29 cellular contexts compared by ENCODE assay signal in the genomic region with DNA sequence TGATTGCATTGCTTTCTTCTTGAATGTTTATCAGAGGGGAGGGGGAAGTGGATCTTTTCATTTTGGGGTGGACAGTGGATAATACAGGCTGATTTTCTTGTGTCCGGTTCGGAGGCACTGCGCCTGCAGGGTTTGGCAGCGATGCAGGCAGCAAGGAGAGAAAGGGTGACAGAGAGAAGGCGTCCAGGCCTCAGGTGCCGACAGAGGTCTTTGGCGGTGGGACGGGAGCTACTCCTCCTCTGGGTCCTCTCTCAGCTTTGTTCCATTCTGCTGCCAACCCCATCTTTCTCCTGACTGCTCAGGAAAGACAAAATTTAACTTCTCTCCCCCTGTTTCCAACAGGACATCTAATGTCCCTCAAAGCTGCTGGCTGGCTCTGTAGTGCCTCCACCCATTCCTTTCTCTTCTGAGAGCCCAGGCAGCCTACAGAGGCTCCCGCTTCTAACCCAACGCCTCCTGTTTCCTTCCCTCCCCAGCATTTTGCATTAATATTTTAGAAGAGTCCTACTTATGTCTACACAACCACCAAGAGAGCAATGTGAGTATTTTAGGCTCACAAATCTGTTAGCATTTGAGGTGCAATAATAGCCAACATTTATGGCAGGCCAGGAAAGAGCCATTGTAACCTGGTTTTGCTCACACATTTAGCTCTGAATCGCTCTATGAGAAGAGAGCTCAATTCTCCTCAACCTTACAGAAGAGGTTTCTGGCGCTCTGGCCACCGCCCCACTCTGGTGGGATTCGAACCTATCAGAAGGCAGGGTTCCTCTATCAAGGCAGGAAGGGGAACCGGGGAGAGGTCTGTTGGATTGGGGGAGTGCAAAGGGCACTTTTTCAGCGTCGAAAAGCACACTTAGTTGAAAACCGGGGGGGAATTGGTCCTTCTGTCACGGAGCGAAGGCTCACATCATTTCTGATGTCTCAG. TPM values are rescaled to one million over a fixed set of nuclear protein-coding genes. Genes with fewer than 3 reads are reported as not detected.
DNase-seq lines count a peak whose midpoint lies in the region; ATAC-seq and TF ChIP-seq lines count a peak whose summit lies in the region.
"Had no signal": no experiment of that assay in that cellular context is flagged by ENCODE, and none has a peak within 500 bp of the region (broad histone marks: within the 10 kb centered on the region; RNA-seq: fewer than 3 reads in every experiment).

No MANE protein-coding gene starts in this region.

- H4K20me1 ChIP-seq in GM23338 (replicated peaks; ENCODE audit: insufficient read depth): peaks cover 37% of the 10 kb centered on the region
- H4K20me1 ChIP-seq in PC-9 (ENCODE audit: insufficient read depth): no peaks in the 10 kb centered on the region

- H3K4me1 Mint-ChIP-seq in GM23338: peaks cover 45% of the 10 kb centered on the region

- H2AK5ac ChIP-seq in mesendoderm (ENCODE audit: low read length): no peak overlapping the region

- ATAC-seq in GM23338: no peak; the same call in 2 of the 3 replicates
- ATAC-seq: body of pancreas; K562; left lobe of liver; naive thymus-derived CD8-positive, alpha-beta T cell had no signal

- H4K8ac ChIP-seq in mesendoderm (ENCODE audit: low read depth, low read length): no peak overlapping the region

- no peaks in the 10 kb centered on the region for H3K79me2 ChIP-seq in GM23338 (replicated peaks; ENCODE audit: insufficient read depth)
- H3K79me2 ChIP-seq in mesendoderm (ENCODE audit: control insufficient read depth, insufficient read depth, low read length): no peaks in the 10 kb centered on the region
- no peaks in the 10 kb centered on the region for H3K79me2 ChIP-seq in PC-9 (ENCODE audit: low read depth)

- H2AFZ ChIP-seq in GM23338 (no peak overlapping the region), PC-9 (no peak overlapping the region)

- peak overlapping the region; percentile 44; the same call in 2 of the 3 replicates for H3K4me3 Mint-ChIP-seq in GM23338
- H3K4me3 Mint-ChIP-seq: naive thymus-derived CD8-positive, alpha-beta T cell had no signal

- no peaks in the 10 kb centered on the region for H3K9me3 ChIP-seq in PC-9 (ENCODE audit: insufficient read depth, low read depth)
- H3K9me3 ChIP-seq: adrenal gland, BE2C, body of pancreas, Peyer's patch, tibial nerve had no signal

- H3F3A ChIP-seq in GM23338 (replicated peaks; ENCODE audit: low read depth): peaks cover 30% of the 10 kb centered on the region; the same call in 1 of the 2 replicates
- no peaks in the 10 kb centered on the region for H3F3A ChIP-seq in PC-9 (ENCODE audit: insufficient read depth, low read depth)

- WGBS in mesendoderm (ENCODE audit: extremely low coverage, insufficient coverage, low lambda C conversion rate): no CpG with 5 or more reads among the region's 20 CpGs

- intact Hi-C loops in PC-9 (cut with micrococcal nuclease; ENCODE audit: unreplicated experiment): no loop called here

- H3K4me2 ChIP-seq in GM23338 (peak overlapping the region; percentile 82), mesendoderm (ENCODE audit: low read length) (no peak overlapping the region), PC-9 (no peak overlapping the region)

- H3K27ac Mint-ChIP-seq in GM23338: no peak overlapping the region
- H3K27ac Mint-ChIP-seq: naive thymus-derived CD8-positive, alpha-beta T cell had no signal

- no peak overlapping the region for H2BK120ac ChIP-seq in mesendoderm (ENCODE audit: low read depth, low read length)

- H2BK15ac ChIP-seq in mesendoderm (replicated peaks; ENCODE audit: low read depth): no peak overlapping the region

- H3K4ac ChIP-seq in mesendoderm (ENCODE audit: low read depth, low read length): no peak overlapping the region

- H3K9me3 Mint-ChIP-seq in GM23338: no peaks in the 10 kb centered on the region

- H3K23ac ChIP-seq in mesendoderm (ENCODE audit: low read length): no peak overlapping the region

- no peak overlapping the region for H2BK5ac ChIP-seq in mesendoderm (ENCODE audit: low read length)

- H3K27me3 ChIP-seq in BJ (ENCODE audit: control insufficient read depth, insufficient read depth, low read length) (no peaks in the 10 kb centered on the region), GM23338 (ENCODE audit: insufficient read depth) (peaks cover 100% of the 10 kb centered on the region), mesendoderm (ENCODE audit: insufficient read depth, low read length, poor library complexity) (peaks cover 83% of the 10 kb centered on the region), PC-9 (ENCODE audit: insufficient read depth, low read depth) (peaks cover 89% of the 10 kb centered on the region)

- CTCF ChIA-PET in BJ (lab: Yijun Ruan, JAX) (interaction anchor here (0.7 kb wide), 1 partner anchor 430 kb away, joined by 3 read pairs; no protein-coding TSS in a partner anchor), PC-9 (lab: Charles Lee) (no interaction called here)

- H3K56ac ChIP-seq in mesendoderm (ENCODE audit: low read length): no peak overlapping the region

- H3K36me3 ChIP-seq in BJ (ENCODE audit: control insufficient read depth, insufficient read depth, low read length) (no peaks in the 10 kb centered on the region), GM23338 (ENCODE audit: insufficient read depth) (no peaks in the 10 kb centered on the region), mesendoderm (ENCODE audit: control insufficient read depth, insufficient read depth, low read length) (no peaks in the 10 kb centered on the region), PC-9 (ENCODE audit: low read depth) (no peaks in the 10 kb centered on the region)
- H3K36me3 ChIP-seq: adrenal gland, BE2C, Peyer's patch, tibial nerve had no signal

- H3K4me3 ChIP-seq in BJ (ENCODE audit: low read depth, low read length) (peak overlapping the region; percentile 90), GM23338 (peak overlapping the region; percentile 50), mesendoderm (ENCODE audit: low read length) (no peak overlapping the region), PC-9 (no peak overlapping the region)
- H3K4me3 ChIP-seq: adrenal gland, body of pancreas, K562, Peyer's patch, tibial nerve had no signal

- BruUV-seq in PC-9 (replicated peaks; lab: Mats Ljungman, UMichigan): no TSS peak

- H3K27me3 Mint-ChIP-seq in GM23338 (ENCODE audit: insufficient read depth, low read depth, poor library complexity): peaks cover 99% of the 10 kb centered on the region

- TF ChIP-seq CTCF in BJ (IDR thresholded peaks at IDR 0.05; ENCODE audit: insufficient read depth, low read depth, low read length) (no peak), GM23338 (conservative IDR thresholded peaks at IDR 0.05; ENCODE audit: low read depth in 2 of 2) (no peak), PC-9 (conservative IDR thresholded peaks at IDR 0.05) (no peak)

- POLR2A ChIA-PET in BJ (lab: Charles Lee): interaction anchor here (1.4 kb wide), 1 partner anchor 12 kb away, joined by 11 read pairs; no protein-coding TSS in a partner anchor
- POLR2A ChIA-PET in PC-9 (lab: Charles Lee; ENCODE audit: unreplicated experiment): no interaction called here

- no peak overlapping the region for H3K18ac ChIP-seq in mesendoderm (ENCODE audit: low read length)

- peaks cover 66% of the 10 kb centered on the region for H3K4me1 ChIP-seq in GM23338 (ENCODE audit: insufficient read depth)
- H3K4me1 ChIP-seq in mesendoderm (ENCODE audit: control insufficient read depth, low read depth, low read length): no peaks in the 10 kb centered on the region
- H3K4me1 ChIP-seq in PC-9 (replicated peaks; ENCODE audit: insufficient read depth): no peaks in the 10 kb centered on the region
- H3K4me1 ChIP-seq: adrenal gland, BE2C had no signal

- no peaks in the 10 kb centered on the region for H3K36me3 Mint-ChIP-seq in GM23338 (ENCODE audit: low read depth)

- H3K79me1 ChIP-seq in mesendoderm (ENCODE audit: low read length): no peaks in the 10 kb centered on the region

- H3K9ac ChIP-seq in mesendoderm (ENCODE audit: low read length): no peak overlapping the region

- DNase-seq in BJ (ENCODE audit: low read depth) (no peak), GM23338 (ENCODE audit: low spot score) (peak; percentile 48), epidermal melanocyte (ENCODE audit: insufficient read length, low spot score) (peak; percentile 10), mesendoderm (peak; percentile 9), DMS 273 (lab: John Stamatoyannopoulos, UW; ENCODE audit: unreplicated experiment) (no peak), pons (ENCODE audit: low spot score) (no peak), NCI-H748 treated with DMSO at 0.1 percent for 48 hours (lab: John Stamatoyannopoulos, UW) (no peak), PC-9 (no peak)
- DNase-seq: activated CD4-positive, alpha-beta T cell treated with anti-CD3 and anti-CD28 coated beads, Interleukin-2, amount 50 U/mL, for 4 hours; activated CD4-positive, CD25-positive, alpha-beta regulatory T cell; activated naive CD4-positive, alpha-beta T cell treated with Interleukin-2 at 50 U/mL for 16 hours; adrenal gland; BE2C; body of pancreas; cerebellar nuclear complex; naive thymus-derived CD8-positive, alpha-beta T cell; NCI-H1105 treated with DMSO at 0.1 percent for 48 hours; NCI-H1930; occipital lobe; Peyer's patch; stimulated activated CD4-positive, alpha-beta T cell treated with anti-CD3 and anti-CD28 coated beads, Interleukin-2, amount 100 ng/mL, for 24 hours; T1000 had no signal

- no peaks in the 10 kb centered on the region for H3K9me2 ChIP-seq in GM23338 (ENCODE audit: insufficient read depth)
- no peaks in the 10 kb centered on the region for H3K9me2 ChIP-seq in PC-9 (ENCODE audit: insufficient read depth)

- H3K27ac ChIP-seq in GM23338 (ENCODE audit: low read depth): no peak overlapping the region
- H3K27ac ChIP-seq in mesendoderm (ENCODE audit: low read depth, low read length): no peak overlapping the region
- H3K27ac ChIP-seq in PC-9: no peak overlapping the region
- H3K27ac ChIP-seq: adrenal gland, body of pancreas, Peyer's patch, tibial nerve had no signal

- H4K5ac ChIP-seq in mesendoderm (ENCODE audit: low read length): no peak overlapping the region

TF ChIP-seq in GM23338, 12 proteins besides CTCF, POLR2A, EP300 and RAD21:
- TF ChIP-seq EZH2 (IDR thresholded peaks at IDR 0.05; ENCODE audit: low read depth, unreplicated experiment) (peak; percentile 91), STAT1 (IDR thresholded peaks at IDR 0.05; ENCODE audit: unreplicated experiment) (no peak)

RNA-seq across cellular contexts. Expression of gene TBX5, which starts 7.1 kb away (rescaled TPM):
- polyA plus RNA-seq in BJ (2011; rRNA removed): 29.1 and 30.8 TPM in 2 replicates
- polyA minus RNA-seq in BJ (2011; rRNA and poly(A)+ RNA removed): 41.4 and 45.3 TPM in 2 replicates
- 0.21 TPM in 1 of 2 replicates, not detected in the other for total RNA-seq in GM23338 (2014; rRNA removed; shearing (Covaris generic))
- not detected in 2 replicates for polyA plus RNA-seq in GM23338 (2016; fragmentation: Nextera tagmentation; extraction: Ambion mirVana)
- 0.10 TPM for polyA plus RNA-seq in mesendoderm (2013, experiment 1 of 2)
- 0.13 TPM for polyA plus RNA-seq in mesendoderm (2013, experiment 2 of 2)
- total RNA-seq in PC-9 (2021): not detected in 2 replicates
- total RNA-seq: body of pancreas; dermis microvascular lymphatic vessel endothelial cell; endothelial cell of umbilical vein; K562; left lobe of liver; M059J; naive thymus-derived CD8-positive, alpha-beta T cell; occipital lobe; Peyer's patch; renal cortical epithelial cell; tibial nerve had no signal
- polyA plus RNA-seq: endothelial cell of umbilical vein; K562; naive thymus-derived CD8-positive, alpha-beta T cell had no signal

Comparison
In these comparisons a context has a peak if more than half of its experiments do, and no peak if none do; other contexts are left out.
1. DNase-seq: peak in GM23338 (single experiment), epidermal melanocyte (single experiment) and mesendoderm (single experiment); none in BJ (single experiment), DMS 273 (single experiment), pons (single experiment), NCI-H748 treated with DMSO at 0.1 percent for 48 hours (single experiment) and PC-9 (0 of 2).
2. H3K4me3 ChIP-seq: peak in BJ (single experiment) and GM23338 (single experiment); none in mesendoderm (single experiment) and PC-9 (single experiment).